ENCODE assay signal across 1 cellular context in the genomic region with DNA sequence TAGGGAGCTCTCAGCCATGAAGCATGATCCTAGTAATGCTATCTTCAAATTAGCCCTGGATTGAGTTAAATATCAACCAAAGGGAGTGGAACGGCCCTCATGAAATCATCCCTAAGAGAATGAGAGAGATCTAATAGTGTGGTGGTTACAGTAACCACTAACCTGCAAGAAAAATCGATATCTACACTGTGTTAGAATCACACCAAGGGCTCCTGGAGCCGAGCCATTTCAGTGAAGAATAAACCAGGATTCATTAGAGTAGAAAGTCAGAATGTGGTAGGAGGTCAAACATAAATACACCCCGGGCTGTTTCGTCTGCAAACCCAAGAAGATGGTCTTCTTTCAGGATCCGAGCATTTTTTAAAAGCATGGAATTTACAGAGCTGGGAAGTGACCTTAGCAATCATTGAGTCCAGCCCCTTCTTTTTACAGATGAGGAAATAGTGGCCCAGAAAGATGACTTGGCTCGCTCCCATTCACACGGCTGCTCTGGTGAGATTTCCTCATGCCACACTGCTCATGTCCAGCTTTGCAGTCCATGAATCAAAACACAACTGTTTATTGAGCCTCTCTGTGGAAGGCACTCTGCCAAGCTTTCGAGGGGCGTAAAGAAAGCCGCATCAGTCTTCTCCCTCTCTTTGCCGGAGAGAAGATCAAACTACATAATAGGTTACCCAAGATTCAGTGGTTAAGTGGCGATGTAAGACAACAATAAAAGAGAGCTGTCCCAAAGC.
TF ChIP-seq lines count a peak whose summit lies in the region.

No MANE protein-coding gene starts in this region.

TF ChIP-seq in GM23338, 12 proteins besides CTCF, POLR2A, EP300 and RAD21 (continued from another document):
- TF ChIP-seq, protein P1, sequence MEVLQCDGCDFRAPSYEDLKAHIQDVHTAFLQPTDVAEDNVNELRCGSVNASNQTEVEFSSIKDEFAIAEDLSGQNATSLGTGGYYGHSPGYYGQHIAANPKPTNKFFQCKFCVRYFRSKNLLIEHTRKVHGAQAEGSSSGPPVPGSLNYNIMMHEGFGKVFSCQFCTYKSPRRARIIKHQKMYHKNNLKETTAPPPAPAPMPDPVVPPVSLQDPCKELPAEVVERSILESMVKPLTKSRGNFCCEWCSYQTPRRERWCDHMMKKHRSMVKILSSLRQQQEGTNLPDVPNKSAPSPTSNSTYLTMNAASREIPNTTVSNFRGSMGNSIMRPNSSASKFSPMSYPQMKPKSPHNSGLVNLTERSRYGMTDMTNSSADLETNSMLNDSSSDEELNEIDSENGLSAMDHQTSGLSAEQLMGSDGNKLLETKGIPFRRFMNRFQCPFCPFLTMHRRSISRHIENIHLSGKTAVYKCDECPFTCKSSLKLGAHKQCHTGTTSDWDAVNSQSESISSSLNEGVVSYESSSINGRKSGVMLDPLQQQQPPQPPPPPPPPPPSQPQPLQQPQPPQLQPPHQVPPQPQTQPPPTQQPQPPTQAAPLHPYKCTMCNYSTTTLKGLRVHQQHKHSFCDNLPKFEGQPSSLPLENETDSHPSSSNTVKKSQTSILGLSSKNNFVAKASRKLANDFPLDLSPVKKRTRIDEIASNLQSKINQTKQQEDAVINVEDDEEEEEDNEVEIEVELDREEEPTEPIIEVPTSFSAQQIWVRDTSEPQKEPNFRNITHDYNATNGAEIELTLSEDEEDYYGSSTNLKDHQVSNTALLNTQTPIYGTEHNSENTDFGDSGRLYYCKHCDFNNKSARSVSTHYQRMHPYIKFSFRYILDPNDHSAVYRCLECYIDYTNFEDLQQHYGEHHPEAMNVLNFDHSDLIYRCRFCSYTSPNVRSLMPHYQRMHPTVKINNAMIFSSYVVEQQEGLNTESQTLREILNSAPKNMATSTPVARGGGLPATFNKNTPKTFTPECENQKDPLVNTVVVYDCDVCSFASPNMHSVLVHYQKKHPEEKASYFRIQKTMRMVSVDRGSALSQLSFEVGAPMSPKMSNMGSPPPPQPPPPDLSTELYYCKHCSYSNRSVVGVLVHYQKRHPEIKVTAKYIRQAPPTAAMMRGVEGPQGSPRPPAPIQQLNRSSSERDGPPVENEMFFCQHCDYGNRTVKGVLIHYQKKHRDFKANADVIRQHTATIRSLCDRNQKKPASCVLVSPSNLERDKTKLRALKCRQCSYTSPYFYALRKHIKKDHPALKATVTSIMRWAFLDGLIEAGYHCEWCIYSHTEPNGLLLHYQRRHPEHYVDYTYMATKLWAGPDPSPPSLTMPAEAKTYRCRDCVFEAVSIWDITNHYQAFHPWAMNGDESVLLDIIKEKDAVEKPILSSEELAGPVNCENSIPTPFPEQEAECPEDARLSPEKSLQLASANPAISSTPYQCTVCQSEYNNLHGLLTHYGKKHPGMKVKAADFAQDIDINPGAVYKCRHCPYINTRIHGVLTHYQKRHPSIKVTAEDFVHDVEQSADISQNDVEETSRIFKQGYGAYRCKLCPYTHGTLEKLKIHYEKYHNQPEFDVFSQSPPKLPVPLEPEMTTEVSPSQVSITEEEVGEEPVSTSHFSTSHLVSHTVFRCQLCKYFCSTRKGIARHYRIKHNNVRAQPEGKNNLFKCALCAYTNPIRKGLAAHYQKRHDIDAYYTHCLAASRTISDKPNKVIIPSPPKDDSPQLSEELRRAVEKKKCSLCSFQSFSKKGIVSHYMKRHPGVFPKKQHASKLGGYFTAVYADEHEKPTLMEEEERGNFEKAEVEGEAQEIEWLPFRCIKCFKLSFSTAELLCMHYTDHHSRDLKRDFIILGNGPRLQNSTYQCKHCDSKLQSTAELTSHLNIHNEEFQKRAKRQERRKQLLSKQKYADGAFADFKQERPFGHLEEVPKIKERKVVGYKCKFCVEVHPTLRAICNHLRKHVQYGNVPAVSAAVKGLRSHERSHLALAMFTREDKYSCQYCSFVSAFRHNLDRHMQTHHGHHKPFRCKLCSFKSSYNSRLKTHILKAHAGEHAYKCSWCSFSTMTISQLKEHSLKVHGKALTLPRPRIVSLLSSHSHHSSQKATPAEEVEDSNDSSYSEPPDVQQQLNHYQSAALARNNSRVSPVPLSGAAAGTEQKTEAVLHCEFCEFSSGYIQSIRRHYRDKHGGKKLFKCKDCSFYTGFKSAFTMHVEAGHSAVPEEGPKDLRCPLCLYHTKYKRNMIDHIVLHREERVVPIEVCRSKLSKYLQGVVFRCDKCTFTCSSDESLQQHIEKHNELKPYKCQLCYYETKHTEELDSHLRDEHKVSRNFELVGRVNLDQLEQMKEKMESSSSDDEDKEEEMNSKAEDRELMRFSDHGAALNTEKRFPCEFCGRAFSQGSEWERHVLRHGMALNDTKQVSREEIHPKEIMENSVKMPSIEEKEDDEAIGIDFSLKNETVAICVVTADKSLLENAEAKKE (CRISPR knock-in tag; IDR thresholded peaks at IDR 0.05): no peak
- TF ChIP-seq, protein P2, sequence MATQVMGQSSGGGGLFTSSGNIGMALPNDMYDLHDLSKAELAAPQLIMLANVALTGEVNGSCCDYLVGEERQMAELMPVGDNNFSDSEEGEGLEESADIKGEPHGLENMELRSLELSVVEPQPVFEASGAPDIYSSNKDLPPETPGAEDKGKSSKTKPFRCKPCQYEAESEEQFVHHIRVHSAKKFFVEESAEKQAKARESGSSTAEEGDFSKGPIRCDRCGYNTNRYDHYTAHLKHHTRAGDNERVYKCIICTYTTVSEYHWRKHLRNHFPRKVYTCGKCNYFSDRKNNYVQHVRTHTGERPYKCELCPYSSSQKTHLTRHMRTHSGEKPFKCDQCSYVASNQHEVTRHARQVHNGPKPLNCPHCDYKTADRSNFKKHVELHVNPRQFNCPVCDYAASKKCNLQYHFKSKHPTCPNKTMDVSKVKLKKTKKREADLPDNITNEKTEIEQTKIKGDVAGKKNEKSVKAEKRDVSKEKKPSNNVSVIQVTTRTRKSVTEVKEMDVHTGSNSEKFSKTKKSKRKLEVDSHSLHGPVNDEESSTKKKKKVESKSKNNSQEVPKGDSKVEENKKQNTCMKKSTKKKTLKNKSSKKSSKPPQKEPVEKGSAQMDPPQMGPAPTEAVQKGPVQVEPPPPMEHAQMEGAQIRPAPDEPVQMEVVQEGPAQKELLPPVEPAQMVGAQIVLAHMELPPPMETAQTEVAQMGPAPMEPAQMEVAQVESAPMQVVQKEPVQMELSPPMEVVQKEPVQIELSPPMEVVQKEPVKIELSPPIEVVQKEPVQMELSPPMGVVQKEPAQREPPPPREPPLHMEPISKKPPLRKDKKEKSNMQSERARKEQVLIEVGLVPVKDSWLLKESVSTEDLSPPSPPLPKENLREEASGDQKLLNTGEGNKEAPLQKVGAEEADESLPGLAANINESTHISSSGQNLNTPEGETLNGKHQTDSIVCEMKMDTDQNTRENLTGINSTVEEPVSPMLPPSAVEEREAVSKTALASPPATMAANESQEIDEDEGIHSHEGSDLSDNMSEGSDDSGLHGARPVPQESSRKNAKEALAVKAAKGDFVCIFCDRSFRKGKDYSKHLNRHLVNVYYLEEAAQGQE (IDR thresholded peaks at IDR 0.05; ENCODE audit: unreplicated experiment): no peak
- no peak for TF ChIP-seq JUNB (IDR thresholded peaks at IDR 0.05; ENCODE audit: unreplicated experiment)
